In genomic region chrX:87160435-87161010, GRCh38 we compare ENCODE assay signal across 23 cellular contexts.
DNase-seq lines count a peak whose midpoint lies in the region; ATAC-seq, FAIRE-seq and TF ChIP-seq lines count a peak whose summit lies in the region.
"Had no signal": no experiment of that assay in that cellular context is flagged by ENCODE, and none has a peak within 500 bp of the region (broad histone marks: within the 10 kb centered on the region; RNA-seq: fewer than 3 reads in every experiment).

No MANE protein-coding gene starts in this region.

- no peak for FAIRE-seq in H1 (lab: Jason Lieb, UNC)
- FAIRE-seq: GM12891 had no signal

- intact Hi-C loops in heart left ventricle (cut with DNase I): no loop called here

- H3K56ac ChIP-seq in H1 (replicated peaks; ENCODE audit: insufficient read length, low read depth, low read length): no peak overlapping the region

- 82% methylated on average over 3 of the region's 4 CpGs; no CpG with 5 or more reads in 1 of the 2 experiments for WGBS in H1 (ENCODE audit: extremely low coverage in 1 of 2, insufficient coverage in 1 of 2, insufficient read length in 1 of 2, insufficient replicate concordance in 2 of 2, low coverage in 1 of 2, low lambda C conversion rate in 2 of 2, missing lambda C conversion rate in 1 of 2), 2 experiments
- 59 to 67% (median 65%) methylated on average over 4 of the region's 4 CpGs for WGBS in heart left ventricle, 4 donors

- H4K20me1 ChIP-seq in H1 (replicated peaks in 1 of 2; ENCODE audit: control insufficient read depth in 1 of 2, insufficient read depth in 2 of 2, low read length in 2 of 2): no peaks in the 10 kb centered on the region

- no peak overlapping the region for H2BK12ac ChIP-seq in H1 (ENCODE audit: low read depth, low read length)

- CTCF ChIA-PET in H1 (lab: Charles Lee; ENCODE audit: partially characterized antibody): no interaction called here

- H3K4me3 ChIP-seq in H1 (ENCODE audit: extremely low read depth in 1 of 4, insufficient read depth in 2 of 4, low read depth in 3 of 4, low read length in 4 of 4) (no peak overlapping the region), heart left ventricle (no peak overlapping the region), brain microvascular endothelial cell (ENCODE audit: low read depth, low read length) (no peak overlapping the region)

- peak in 1 of 3 experiments; percentile 17; a peak in 1 of 4 replicates for TF ChIP-seq CTCF in H1 (IDR thresholded peaks at IDR 0.05; ENCODE audit: control extremely low read depth in 1 of 3, insufficient read depth in 1 of 3, low read depth in 1 of 3, low read length in 3 of 3)
- no peak for TF ChIP-seq CTCF in heart left ventricle (IDR thresholded peaks at IDR 0.05)
- no peak for TF ChIP-seq CTCF in brain microvascular endothelial cell (IDR thresholded peaks at IDR 0.05; ENCODE audit: low read depth, low read length, missing control alignments)

- POLR2A ChIA-PET in H1 (lab: Charles Lee; ENCODE audit: partially characterized antibody): no interaction called here

- H3K79me2 ChIP-seq in H1 (ENCODE audit: control insufficient read depth in 1 of 2, insufficient read depth in 2 of 2, low read length in 2 of 2): no peaks in the 10 kb centered on the region

- peak overlapping the region; percentile 22; the same call in 1 of the 2 replicates for H2AFZ ChIP-seq in H1 (ENCODE audit: low read length)

- no peak overlapping the region for H4K8ac ChIP-seq in H1 (ENCODE audit: extremely low read depth, insufficient read depth, low read length)

- H3K4ac ChIP-seq in H1 (replicated peaks; ENCODE audit: insufficient read length, low read depth, low read length): no peak overlapping the region

- H3K36me3 ChIP-seq in H1 (ENCODE audit: control insufficient read depth in 2 of 4, insufficient read depth in 4 of 4, low read length in 3 of 4): no peaks in the 10 kb centered on the region
- H3K36me3 ChIP-seq in heart left ventricle: no peaks in the 10 kb centered on the region
- no peaks in the 10 kb centered on the region for H3K36me3 ChIP-seq in brain microvascular endothelial cell (replicated peaks)

- no peaks in the 10 kb centered on the region for H3K4me1 ChIP-seq in H1 (replicated peaks in 1 of 4; ENCODE audit: control insufficient read depth in 3 of 4, insufficient read depth in 4 of 4, low read length in 3 of 4)
- H3K4me1 ChIP-seq in heart left ventricle: no peaks in the 10 kb centered on the region

- no peak overlapping the region for H3K4me2 ChIP-seq in H1 (ENCODE audit: insufficient read depth in 1 of 2, low read depth in 2 of 2, low read length in 2 of 2)

- H3K14ac ChIP-seq in H1 (ENCODE audit: insufficient read length): no peak overlapping the region

- ATAC-seq in HG02623 (IDR thresholded peaks at IDR 0.05; ENCODE audit: unreplicated experiment) (no peak), heart left ventricle (no peak)
- ATAC-seq: PC-3, SK-N-SH treated with all-trans-retinoic acid at 6 μM for 48 hours had no signal

- no peak for TF ChIP-seq EP300 in H1 (IDR thresholded peaks at IDR 0.05; ENCODE audit: borderline replicate concordance in 1 of 2, low read depth in 2 of 2, low read length in 2 of 2)

- H3K27me3 ChIP-seq in H1 (replicated peaks in 1 of 4; ENCODE audit: control insufficient read depth in 3 of 4, extremely low read depth in 1 of 4, insufficient read depth in 3 of 4, low read length in 3 of 4): no peaks in the 10 kb centered on the region
- no peaks in the 10 kb centered on the region for H3K27me3 ChIP-seq in heart left ventricle
- no peaks in the 10 kb centered on the region for H3K27me3 ChIP-seq in brain microvascular endothelial cell (replicated peaks)

- no peaks in the 10 kb centered on the region for H3K79me1 ChIP-seq in H1 (ENCODE audit: low read depth, low read length)

- no peak overlapping the region for H2BK5ac ChIP-seq in H1 (ENCODE audit: low read depth, low read length)

- H2BK120ac ChIP-seq in H1 (replicated peaks; ENCODE audit: low read depth, low read length): no peak overlapping the region

- TF ChIP-seq RAD21 in H1 (IDR thresholded peaks at IDR 0.05 in 1 of 2, conservative IDR thresholded peaks at IDR 0.05 in 1 of 2; ENCODE audit: low read depth in 2 of 2, low read length in 2 of 2): peak; percentile 48 to 55

- H4K91ac ChIP-seq in H1 (replicated peaks; ENCODE audit: insufficient read length, low read length): no peak overlapping the region

- H4K5ac ChIP-seq in H1 (ENCODE audit: insufficient read length, low read depth, low read length): no peak overlapping the region

- in situ Hi-C loops in brain microvascular endothelial cell (cut with HindIII; ENCODE audit: low pct_ligation_motif_present, low sequenced_read_pairs): no loop called here

- DNase-seq in DMS53 (lab: John Stamatoyannopoulos, UW) (peak; percentile 4), DMS53 treated with DMSO at 0.1 percent for 48 hours (lab: John Stamatoyannopoulos, UW; ENCODE audit: unreplicated experiment) (no peak), H1 (ENCODE audit: low read depth in 1 of 2, low spot score in 2 of 2) (peak in 1 of 2 experiments; percentile 38), iPS-NIHi7 (ENCODE audit: extremely low spot score) (peak; percentile 15), superior temporal gyrus (ENCODE audit: extremely low spot score) (peak; percentile 14), heart left ventricle (no peak), brain microvascular endothelial cell (no peak)
- DNase-seq: 8988T, ACHN, DMS79, EL, GF-D8, H7, KBM-7, NCI-H1105 treated with DMSO at 0.1 percent for 48 hours, NCI-H146, NCI-H2029, NCI-H2227 treated with DMSO at 0.1 percent for 48 hours, NCI-H69, PC-3 had no signal

- H2BK20ac ChIP-seq in H1 (ENCODE audit: low read length): no peak overlapping the region

- H2AK5ac ChIP-seq in H1 (ENCODE audit: low read depth, low read length): no peak overlapping the region

- no peak overlapping the region for H3K27ac ChIP-seq in H1 (ENCODE audit: low read depth, low read length)
- no peak overlapping the region for H3K27ac ChIP-seq in heart left ventricle
- no peak overlapping the region for H3K27ac ChIP-seq in brain microvascular endothelial cell

- H3K23ac ChIP-seq in H1 (ENCODE audit: insufficient read length): no peak overlapping the region

- H3K9ac ChIP-seq in H1 (replicated peaks in 1 of 4; ENCODE audit: extremely low read depth in 1 of 4, low read depth in 3 of 4, low read length in 3 of 4): no peak overlapping the region

- H2BK15ac ChIP-seq in H1 (ENCODE audit: low read length): no peak overlapping the region

- H3K18ac ChIP-seq in H1 (ENCODE audit: extremely low read depth, low read length): no peak overlapping the region; the same call in 1 of the 2 replicates

- TF ChIP-seq POLR2A in H1 (IDR thresholded peaks at IDR 0.05; ENCODE audit: control extremely low read depth in 1 of 2, low read depth in 2 of 2, low read length in 2 of 2) (no peak), heart left ventricle (IDR thresholded peaks at IDR 0.05) (no peak)

- no peaks in the 10 kb centered on the region for H3K9me3 ChIP-seq in H1 (ENCODE audit: insufficient read depth in 2 of 2, low read depth in 1 of 2, low read length in 1 of 2)
- peaks cover 0 to 9% (median 0%) of the 10 kb centered on the region in 12 donors for H3K9me3 ChIP-seq in heart left ventricle

- no peaks in the 10 kb centered on the region for H3K23me2 ChIP-seq in H1 (ENCODE audit: low read depth, low read length)

TF ChIP-seq in H1, 55 proteins besides CTCF, POLR2A, EP300 and RAD21:
- TF ChIP-seq E2F6 (IDR thresholded peaks at IDR 0.05): no peak
- TF ChIP-seq CHD2 (IDR thresholded peaks at IDR 0.05; ENCODE audit: low read length): no peak
- TF ChIP-seq CBX8 (IDR thresholded peaks at IDR 0.05; ENCODE audit: borderline replicate concordance, low read depth, low read length): no peak
- TF ChIP-seq CHD1 (IDR thresholded peaks at IDR 0.05; ENCODE audit: low read depth, low read length): no peak
- no peak for TF ChIP-seq HDAC2 (IDR thresholded peaks at IDR 0.05; ENCODE audit: borderline replicate concordance in 1 of 2, low read depth in 2 of 2, low read length in 2 of 2)
- no peak for TF ChIP-seq KDM1A (IDR thresholded peaks at IDR 0.05; ENCODE audit: borderline replicate concordance, low read length)
- TF ChIP-seq SIX5 (IDR thresholded peaks at IDR 0.05; ENCODE audit: low read depth, low read length): no peak
- no peak for TF ChIP-seq RXRA (IDR thresholded peaks at IDR 0.05; ENCODE audit: insufficient read depth, low read depth, low read length)
- no peak for TF ChIP-seq TAF1 (IDR thresholded peaks at IDR 0.05; ENCODE audit: low read depth, low read length)
- TF ChIP-seq MAFK (IDR thresholded peaks at IDR 0.05; ENCODE audit: low read depth, low read length): no peak

Comparison
In these comparisons a context has a peak if more than half of its experiments do, and no peak if none do; other contexts are left out.
1. DNase-seq: peak in DMS53 (single experiment), iPS-NIHi7 (single experiment) and superior temporal gyrus (single experiment); none in DMS53 treated with DMSO at 0.1 percent for 48 hours (single experiment), heart left ventricle (0 of 5) and brain microvascular endothelial cell (single experiment).